Comparison of ENCODE assay signal across 22 cellular contexts in the genomic region with DNA sequence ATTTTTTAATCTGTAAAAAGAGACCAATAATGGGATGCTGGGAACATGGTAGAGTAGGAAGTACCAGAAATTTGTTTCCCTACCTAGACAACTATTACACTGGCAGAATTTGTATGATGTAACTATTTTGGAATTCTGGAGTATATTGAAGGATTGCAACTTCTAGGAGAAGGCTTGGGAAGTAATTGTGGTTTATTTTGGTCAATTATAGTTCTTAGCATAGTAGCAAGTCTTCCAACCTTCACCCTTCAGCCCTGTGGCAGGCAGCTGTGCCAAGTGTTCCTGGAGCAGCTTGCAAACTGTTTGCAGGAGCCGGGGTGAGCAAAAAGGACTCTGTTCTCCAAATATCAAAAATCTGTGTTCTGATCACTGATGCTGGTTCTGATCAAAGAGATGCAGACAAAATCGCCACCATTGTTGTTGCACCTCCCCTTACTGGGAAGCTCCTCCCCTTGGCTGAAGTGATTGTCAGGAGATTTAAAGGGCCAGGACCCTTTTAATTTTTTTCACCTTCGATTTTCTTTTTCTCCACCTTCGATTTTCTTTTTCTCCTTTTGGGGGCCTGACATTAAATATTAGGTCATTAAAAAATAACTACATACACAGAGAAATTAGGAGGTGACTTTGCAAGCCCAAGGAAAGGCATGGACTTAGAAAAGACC.
A peak's percentile ranks its signal among the peaks of the same experiment; 100 is the strongest.
DNase-seq lines count a peak whose midpoint lies in the region; ATAC-seq and TF ChIP-seq lines count a peak whose summit lies in the region.
"Had no signal": no experiment of that assay in that cellular context is flagged by ENCODE, and none has a peak within 500 bp of the region (broad histone marks: within the 10 kb centered on the region; RNA-seq: fewer than 3 reads in every experiment).

No MANE protein-coding gene starts in this region.

- TF ChIP-seq CTCF in DND-41 (IDR thresholded peaks at IDR 0.05; ENCODE audit: borderline replicate concordance, extremely low read depth, low read length, poor library complexity, severe bottlenecking): no peak
- no peak for TF ChIP-seq CTCF in activated CD8-positive, alpha-beta T cell treated with anti-CD3 and anti-CD28 coated beads for 36 hours (IDR thresholded peaks at IDR 0.05)

- no peak overlapping the region for H3K27ac Mint-ChIP-seq in stimulated activated naive B cell treated with anti-CD40 and anti-IgM and Interleukin-4, amounts not matched to agents 10 μg/mL and 1 μg/mL and 100 μg/mL, for 72 hours
- no peak overlapping the region for H3K27ac Mint-ChIP-seq in activated CD8-positive, alpha-beta T cell treated with anti-CD3 and anti-CD28 coated beads for 36 hours
- H3K27ac Mint-ChIP-seq: CD4-positive, alpha-beta memory T cell had no signal

- no peaks in the 10 kb centered on the region for H3K9me3 Mint-ChIP-seq in stimulated activated naive B cell treated with anti-CD40 and anti-IgM and Interleukin-4, amounts not matched to agents 10 μg/mL and 1 μg/mL and 100 μg/mL, for 72 hours
- H3K9me3 Mint-ChIP-seq in activated CD8-positive, alpha-beta T cell treated with anti-CD3 and anti-CD28 coated beads for 36 hours: no peaks in the 10 kb centered on the region
- H3K9me3 Mint-ChIP-seq: activated T-cell treated with anti-CD3 and anti-CD28 coated beads, Interleukin-2, amount 50 U/mL, for 4 hours; CD4-positive, alpha-beta memory T cell had no signal

- H3K27ac ChIP-seq in DND-41 (ENCODE audit: low read length): no peak overlapping the region
- H3K27ac ChIP-seq: neutrophil, prostate gland, testis had no signal

- intact Hi-C loops in activated CD8-positive, alpha-beta T cell treated with anti-CD3 and anti-CD28 coated beads for 36 hours (cut with micrococcal nuclease): no loop called here

- H3K36me3 Mint-ChIP-seq in stimulated activated naive B cell treated with anti-CD40 and anti-IgM and Interleukin-4, amounts not matched to agents 10 μg/mL and 1 μg/mL and 100 μg/mL, for 72 hours: peaks cover 4 to 5% of the 10 kb centered on the region in 2 donors
- no peaks in the 10 kb centered on the region for H3K36me3 Mint-ChIP-seq in activated CD8-positive, alpha-beta T cell treated with anti-CD3 and anti-CD28 coated beads for 36 hours (ENCODE audit: low read depth)

- H3K36me3 ChIP-seq in DND-41 (ENCODE audit: insufficient read depth, low read length) (no peaks in the 10 kb centered on the region), adipocyte (ENCODE audit: control insufficient read depth, insufficient read depth, low read length, severe bottlenecking) (no peaks in the 10 kb centered on the region)
- H3K36me3 ChIP-seq: neutrophil, prostate gland had no signal

- ATAC-seq in DND-41 (ENCODE audit: insufficient read depth, low read depth): 0 out of 3 replicates have a peak, but pooled peaks have one; percentile 44
- no peak for ATAC-seq in stimulated activated naive B cell treated with anti-CD40 and anti-IgM and Interleukin-4, amounts not matched to agents 10 μg/mL and 1 μg/mL and 100 μg/mL, for 72 hours (replicated peaks)
- ATAC-seq in activated CD8-positive, alpha-beta T cell treated with anti-CD3 and anti-CD28 coated beads for 36 hours: no peak
- ATAC-seq: activated CD4-positive, CD25-positive, alpha-beta regulatory T cell treated with anti-CD3 and anti-CD28 coated beads, Interleukin-2, amount 50 U/mL, for 24 hours; activated T-cell treated with anti-CD3 and anti-CD28 coated beads, Interleukin-2, amount 50 U/mL, for 4 hours had no signal

- H3K4me3 ChIP-seq in DND-41 (ENCODE audit: low read depth in 1 of 2, low read length in 2 of 2): no peak overlapping the region
- no peak overlapping the region for H3K4me3 ChIP-seq in adipocyte (ENCODE audit: low read length)
- H3K4me3 ChIP-seq: prostate gland, testis had no signal

- no peaks in the 10 kb centered on the region for H3K79me2 ChIP-seq in DND-41 (ENCODE audit: insufficient read depth, low read length)

- H3K27me3 ChIP-seq in DND-41 (ENCODE audit: insufficient read depth, low read length, poor library complexity) (no peaks in the 10 kb centered on the region), adipocyte (replicated peaks; ENCODE audit: control insufficient read depth, insufficient read depth, low read length) (no peaks in the 10 kb centered on the region)
- H3K27me3 ChIP-seq: neutrophil, testis had no signal

- H3K9me3 ChIP-seq in DND-41 (ENCODE audit: insufficient read depth, low read length, severe bottlenecking) (no peaks in the 10 kb centered on the region), adipocyte (ENCODE audit: control insufficient read depth, low read length) (no peaks in the 10 kb centered on the region)
- H3K9me3 ChIP-seq: neutrophil, prostate gland, testis had no signal

- POLR2A ChIA-PET in activated CD8-positive, alpha-beta T cell treated with anti-CD3 and anti-CD28 coated beads for 36 hours (lab: Charles Lee): no interaction called here

- DNase-seq in DND-41 (no peak), LHCN-M2 (ENCODE audit: low read depth) (peak; percentile 20), adipocyte (ENCODE audit: low read depth) (peak; percentile 14), iPS-NIHi7 (ENCODE audit: extremely low spot score) (peak; percentile 23), T1000 (lab: John Stamatoyannopoulos, UW) (no peak)
- no peak for DNase-seq in activated CD8-positive, alpha-beta memory T cell treated with anti-CD3 and anti-CD28 coated beads for 24 hours
- DNase-seq in stimulated activated naive B cell treated with anti-CD40 and anti-IgM and Interleukin-4, amounts not matched to agents 10 μg/mL and 1 μg/mL and 100 μg/mL, for 72 hours: no peak
- no peak for DNase-seq in activated CD8-positive, alpha-beta T cell treated with anti-CD3 and anti-CD28 coated beads for 36 hours
- DNase-seq: activated naive CD4-positive, alpha-beta T cell treated with Interleukin-2 at 50 U/mL for 16 hours; activated T-cell treated with anti-CD3 and anti-CD28 coated beads, Interleukin-2, amount 50 U/mL, for 4 hours; caudate nucleus; CD4-positive, alpha-beta memory T cell; DMS 273 treated with DMSO at 0.1 percent for 48 hours; GDM1; kidney; NCI-H1105; NCI-H2029 treated with DMSO at 0.1 percent for 48 hours; T-helper 9 cell; testis had no signal

- H3K4me1 Mint-ChIP-seq in stimulated activated naive B cell treated with anti-CD40 and anti-IgM and Interleukin-4, amounts not matched to agents 10 μg/mL and 1 μg/mL and 100 μg/mL, for 72 hours: peaks cover 19 to 28% of the 10 kb centered on the region in 2 donors
- H3K4me1 Mint-ChIP-seq in activated CD8-positive, alpha-beta T cell treated with anti-CD3 and anti-CD28 coated beads for 36 hours (ENCODE audit: low read depth): no peaks in the 10 kb centered on the region
- H3K4me1 Mint-ChIP-seq: CD4-positive, alpha-beta memory T cell had no signal

- H3K9ac ChIP-seq in DND-41 (ENCODE audit: low read depth, low read length): no peak overlapping the region
- no peak overlapping the region for H3K9ac ChIP-seq in adipocyte (ENCODE audit: low read length)

- H4K20me1 ChIP-seq in DND-41 (ENCODE audit: insufficient read depth, low read length): no peaks in the 10 kb centered on the region

- peaks cover 20% of the 10 kb centered on the region; the same call in 1 of the 2 replicates for H3K4me1 ChIP-seq in DND-41 (ENCODE audit: insufficient read depth, low read length)
- peaks cover 13% of the 10 kb centered on the region for H3K4me1 ChIP-seq in adipocyte (ENCODE audit: control insufficient read depth, insufficient read depth, low read length)
- H3K4me1 ChIP-seq: prostate gland, testis had no signal

- no peaks in the 10 kb centered on the region for H3K27me3 Mint-ChIP-seq in stimulated activated naive B cell treated with anti-CD40 and anti-IgM and Interleukin-4, amounts not matched to agents 10 μg/mL and 1 μg/mL and 100 μg/mL, for 72 hours
- no peaks in the 10 kb centered on the region for H3K27me3 Mint-ChIP-seq in activated CD8-positive, alpha-beta T cell treated with anti-CD3 and anti-CD28 coated beads for 36 hours
- H3K27me3 Mint-ChIP-seq: CD4-positive, alpha-beta memory T cell had no signal

- no peak overlapping the region for H3K4me3 Mint-ChIP-seq in stimulated activated naive B cell treated with anti-CD40 and anti-IgM and Interleukin-4, amounts not matched to agents 10 μg/mL and 1 μg/mL and 100 μg/mL, for 72 hours
- no peak overlapping the region for H3K4me3 Mint-ChIP-seq in activated CD8-positive, alpha-beta T cell treated with anti-CD3 and anti-CD28 coated beads for 36 hours
- H3K4me3 Mint-ChIP-seq: activated T-cell treated with anti-CD3 and anti-CD28 coated beads, Interleukin-2, amount 50 U/mL, for 4 hours; CD4-positive, alpha-beta memory T cell had no signal

- H3K4me2 ChIP-seq in DND-41 (ENCODE audit: insufficient read depth, low read length): no peak overlapping the region

- CTCF ChIA-PET in activated CD8-positive, alpha-beta T cell treated with anti-CD3 and anti-CD28 coated beads for 36 hours (lab: Charles Lee): no interaction called here

- no peak overlapping the region for H2AFZ ChIP-seq in DND-41 (ENCODE audit: low read depth, low read length)

Comparison
In these comparisons a context has a peak if more than half of its experiments do, and no peak if none do; other contexts are left out.
1. DNase-seq: peak in LHCN-M2 (single experiment), adipocyte (single experiment) and iPS-NIHi7 (single experiment); none in DND-41 (single experiment), activated CD8-positive, alpha-beta memory T cell treated with anti-CD3 and anti-CD28 coated beads for 24 hours (single experiment), T1000 (single experiment), stimulated activated naive B cell treated with anti-CD40 and anti-IgM and Interleukin-4, amounts not matched to agents 10 μg/mL and 1 μg/mL and 100 μg/mL, for 72 hours (single experiment) and activated CD8-positive, alpha-beta T cell treated with anti-CD3 and anti-CD28 coated beads for 36 hours (single experiment).